8 cellular contexts compared by ENCODE assay signal in genomic region chrX:72131317-72132294, GRCh38. TPM values are rescaled to one million over a fixed set of nuclear protein-coding genes. Genes with fewer than 3 reads are reported as not detected.
A peak's percentile ranks its signal among the peaks of the same experiment; 100 is the strongest.
DNase-seq lines count a peak whose midpoint lies in the region; ATAC-seq and TF ChIP-seq lines count a peak whose summit lies in the region.

Gene RTL5 (minus strand): TSS chrX:72131915.

- peak within 1 kb of the TSS; percentile 59 to 70 for H3K27ac ChIP-seq in esophagus (ENCODE audit: low read depth in 2 of 2, low read length in 1 of 2)

- no peak for TF ChIP-seq CTCF in mucosa of descending colon (IDR thresholded peaks at IDR 0.05)

- 2 to 17% methylated on average over 81 to 106 of the region's 106 CpGs for WGBS in esophagus, 2 donors

- H3K4me1 ChIP-seq in esophagus (ENCODE audit: control insufficient read depth in 2 of 2, insufficient read depth in 2 of 2, low read length in 1 of 2), result no peaks in the 10 kb centered on the region
- H3K4me1 ChIP-seq in mucosa of descending colon (ENCODE audit: low read depth), result no peaks in the 10 kb centered on the region

- H3K36me3 ChIP-seq in esophagus (ENCODE audit: control insufficient read depth in 2 of 2, insufficient read depth in 2 of 2, low read length in 1 of 2) (no peaks in the 10 kb centered on the region), mucosa of descending colon (ENCODE audit: low read depth) (no peaks in the 10 kb centered on the region)

- no peak for DNase-seq in activated CD4-positive, CD25-positive, alpha-beta regulatory T cell treated with anti-CD3 and anti-CD28 coated beads, Interleukin-2, amount 50 U/mL, for 72 hours
- peak; percentile 92 for DNase-seq in NCI-H82 (lab: John Stamatoyannopoulos, UW)
- peak; percentile 59 to 66 for DNase-seq in activated T-cell treated with anti-CD3 and anti-CD28 coated beads, Interleukin-2, amount 50 U/mL, for 48 hours
- peak; percentile 57 to 77 (median 68) for DNase-seq in mucosa of descending colon
- peak; percentile 47 for DNase-seq in stimulated activated CD8-positive, alpha-beta memory T cell treated with anti-CD3 and anti-CD28 coated beads, Interleukin-4, amount 100 ng/mL, for 24 hours (ENCODE audit: low read depth)

- H3K9me3 ChIP-seq in esophagus (ENCODE audit: control insufficient read depth in 2 of 2, insufficient read depth in 1 of 2, low read depth in 1 of 2, low read length in 1 of 2) (no peaks in the 10 kb centered on the region), mucosa of descending colon (no peaks in the 10 kb centered on the region)

- peak; percentile 64 to 69 for ATAC-seq in activated CD4-positive, CD25-positive, alpha-beta regulatory T cell treated with anti-CD3 and anti-CD28 coated beads, Interleukin-2, amount 50 U/mL, for 24 hours
- ATAC-seq in HG03442 (IDR thresholded peaks at IDR 0.05; ENCODE audit: unreplicated experiment), result peak; percentile 63
- ATAC-seq in mucosa of descending colon, result peak; percentile 78

- intact Hi-C loops in mucosa of descending colon (cut with DNase I, micrococcal nuclease), result no loop called here

- H3K27me3 ChIP-seq in esophagus (ENCODE audit: control insufficient read depth in 1 of 2, insufficient read depth in 2 of 2, low read length in 2 of 2), result no peaks in the 10 kb centered on the region

- peak within 1 kb of the TSS; percentile 39 for H3K4me3 ChIP-seq in esophagus (ENCODE audit: low read depth in 1 of 2, low read length in 2 of 2)
- H3K4me3 ChIP-seq in mucosa of descending colon, result no peak within 1 kb of the TSS

RNA-seq across cellular contexts. Expression of gene RTL5, which starts in this region (rescaled TPM):
- polyA plus RNA-seq in esophagus, result 1 to 10 TPM in 1 of 2 donors, under 1 TPM in 1; 0.92 to 1.2 TPM
- total RNA-seq in mucosa of descending colon, result 10 to 100 TPM in 1 of 3 donors, 1 to 10 TPM in 1, under 1 TPM in 1; 0.75 to 13.5 (median 2.7) TPM
